31 cellular contexts compared by ENCODE assay signal in genomic region chr2:39479696-39480095, GRCh38.
"Had no signal": no experiment of that assay in that cellular context is flagged by ENCODE, and none has a peak within 500 bp of the region (broad histone marks: within the 10 kb centered on the region; RNA-seq: fewer than 3 reads in every experiment).

No MANE protein-coding gene starts in this region.

- H3K4me3 ChIP-seq: MG63, SJSA1 had no signal

- FAIRE-seq: RCC 7860 had no signal

- H3K36me3 ChIP-seq: MG63 had no signal

- H3K9ac ChIP-seq: KMS-11 had no signal

- DNase-seq: activated B cell treated with CpG ODN at 0.5 μM for 24 hours; activated CD4-positive, alpha-beta T cell treated with anti-CD3 and anti-CD28 coated beads for 1 hour; activated CD4-positive, alpha-beta T cell treated with anti-CD3 and anti-CD28 coated beads, Interleukin-2, amount 10 ng/mL, durations not matched to agents 24 days and 14 days; activated CD4-positive, alpha-beta T cell treated with anti-CD3 and anti-CD28 coated beads, Interleukin-2, amount 50 U/mL, for 48 hours; activated CD8-positive, alpha-beta memory T cell treated with anti-CD3 and anti-CD28 coated beads for 24 hours; activated gamma-delta T cell treated with Interleukin-2 at 50 U/mL for 16 hours; activated naive CD4-positive, alpha-beta T cell treated with anti-CD3 and anti-CD28 coated beads, Interleukin-2, amount 10 ng/mL, durations not matched to agents 7 days and 5 days; activated naive CD8-positive, alpha-beta T cell treated with anti-CD3 and anti-CD28 coated beads for 36 hours; activated T-cell treated with anti-CD3 and anti-CD28 coated beads for 4 hours; activated T-cell treated with anti-CD3 and anti-CD28 coated beads, Interleukin-2, amount 50 U/mL, for 48 hours; anterior cingulate cortex; cerebellar nuclear complex; MG63; MV-4-11; NCI-H1092 treated with DMSO at 0.1 percent for 48 hours; NCI-H1417 treated with DMSO at 0.1 percent for 48 hours; NCI-H1694; NCI-H2029; NCI-H2107; NCI-H2171 treated with DMSO at 0.1 percent for 48 hours; NCI-H226; NCI-H510A; NCI-H526 treated with DMSO at 0.1 percent for 48 hours; NCI-H82; NK-92 treated with Interleukin-12 subunit alpha and Interleukin-12 subunit beta, amount 100 ng/mL, for 24 hours; PC-3; SHP77 had no signal

- H3K9me3 ChIP-seq: MG63, SJSA1 had no signal

- H3K4me2 ChIP-seq: KMS-11 had no signal

- H3K27me3 ChIP-seq: MG63, SJSA1 had no signal

- ATAC-seq: activated T-helper 17 cell treated with anti-CD3 and anti-CD28 coated beads, Interleukin-2, amount 50 U/mL, for 72 hours; PC-3 had no signal

- H3K27ac ChIP-seq: KMS-11, SJSA1 had no signal
